ENCODE assay signal across 8 cellular contexts in genomic region chr5:31531888-31532710, GRCh38. TPM values are rescaled to one million over a fixed set of nuclear protein-coding genes. Genes with fewer than 3 reads are reported as not detected.
DNase-seq lines count a peak whose midpoint lies in the region; ATAC-seq and TF ChIP-seq lines count a peak whose summit lies in the region.

C5orf22 (plus strand) TSS chr5:31532301; CDS start chr5:31532393, 92 bp downstream.
DROSHA (minus strand) TSS chr5:31532093; CDS start chr5:31529059, 3,034 bp downstream.

- no peaks in the 10 kb centered on the region for H3K9me3 ChIP-seq in gastroesophageal sphincter
- no peaks in the 10 kb centered on the region for H3K9me3 ChIP-seq in neutrophil

- POLR2A ChIA-PET in HEK293T (lab: Yijun Ruan, JAX) = interaction anchor here (0.6 to 2.2 kb wide), 17 partner anchors 8 to 106 kb away, joined by 3 to 23 read pairs (median 3); partner anchors contain the start of gene PDZD2

- DNase-seq in GM04503 (ENCODE audit: low read depth) (peak; percentile 80), HEK293T (ENCODE audit: extremely low spot score) (peak; percentile 90), MV-4-11 (lab: John Stamatoyannopoulos, UW) (peak; percentile 96), SK-MEL-5 (ENCODE audit: low read depth, low spot score) (peak; percentile 99), substantia nigra (lab: John Stamatoyannopoulos, UW) (peak; percentile 75 to 96 (median 91))
- peak; percentile 93 for DNase-seq in activated naive CD4-positive, alpha-beta T cell treated with Interleukin-2 at 50 U/mL for 16 hours

- H3K4me3 ChIP-seq in gastroesophageal sphincter = peak within 1 kb of the TSS; percentile 84 to 85
- H3K4me3 ChIP-seq in neutrophil (ENCODE audit: low read depth in 1 of 2, low read length in 1 of 2) = peak within 1 kb of the TSS; percentile 75 to 83

- TF ChIP-seq CTCF in gastroesophageal sphincter (IDR thresholded peaks at IDR 0.05) = peak in 1 of 4 experiments; percentile 35
- TF ChIP-seq CTCF in neutrophil (IDR thresholded peaks at IDR 0.05) = no peak

- TF ChIP-seq POLR2A in gastroesophageal sphincter (IDR thresholded peaks at IDR 0.05) = peak; percentile 53 to 73

- H3K27ac ChIP-seq in gastroesophageal sphincter = peak within 1 kb of the TSS; percentile 60 to 83 (median 82)
- peak within 1 kb of the TSS; percentile 83 for H3K27ac ChIP-seq in neutrophil
- H3K27ac ChIP-seq in substantia nigra (ENCODE audit: low read depth, low read length, poor library complexity, severe bottlenecking) = peak within 1 kb of the TSS; percentile 81

- peaks cover 0 to 55% of the 10 kb centered on the region in 2 donors for H3K36me3 ChIP-seq in gastroesophageal sphincter
- H3K36me3 ChIP-seq in neutrophil = peaks cover 38% of the 10 kb centered on the region

- CTCF ChIA-PET in HEK293T (lab: Yijun Ruan, JAX) = interaction anchor here (0.6 to 1.4 kb wide), 3 partner anchors 10 to 941 kb away, joined by 3 to 5 read pairs (median 4); no protein-coding TSS in a partner anchor

- 0 to 1% methylated on average over 7 to 16 of the region's 58 CpGs for WGBS in gastroesophageal sphincter (ENCODE audit: low coverage in 1 of 2), 2 donors

- in situ Hi-C loops in SK-MEL-5 (cut with HindIII; ENCODE audit: low pct_unique_long_range_greater_than_20kb, low sequenced_read_pairs) = no loop called here

- H3K4me1 ChIP-seq in gastroesophageal sphincter (peaks cover 13 to 39% (median 18%) of the 10 kb centered on the region in 3 donors), neutrophil (ENCODE audit: control insufficient read depth in 1 of 2, insufficient read depth in 1 of 2, low read depth in 1 of 2, low read length in 1 of 2) (peaks cover 20 to 22% of the 10 kb centered on the region in 2 experiments)

- TF ChIP-seq EP300 in gastroesophageal sphincter (IDR thresholded peaks at IDR 0.05) = no peak

- H3K27me3 ChIP-seq in gastroesophageal sphincter (no peaks in the 10 kb centered on the region), neutrophil (no peaks in the 10 kb centered on the region)

- peak; percentile 99 for ATAC-seq in gastroesophageal sphincter

TF ChIP-seq in HEK293T, 16 proteins besides CTCF, POLR2A, EP300 and RAD21:
- TF ChIP-seq TARDBP (IDR thresholded peaks at IDR 0.05) (no peak), SP1 (IDR thresholded peaks at IDR 0.05) (no peak), PKNOX1 (IDR thresholded peaks at IDR 0.05) (peak; percentile 98), FOXA1 (IDR thresholded peaks at IDR 0.05) (no peak), ARNT (IDR thresholded peaks at IDR 0.05) (no peak), CTBP1 (IDR thresholded peaks at IDR 0.05; ENCODE audit: borderline replicate concordance) (no peak), HDGF (IDR thresholded peaks at IDR 0.05; ENCODE audit: borderline replicate concordance) (no peak), FOXM1 (IDR thresholded peaks at IDR 0.05; ENCODE audit: borderline replicate concordance) (no peak), SUZ12 (IDR thresholded peaks at IDR 0.05) (no peak), L3MBTL2 (conservative IDR thresholded peaks at IDR 0.05) (0 out of 2 replicates have a peak, but pooled peaks have one; percentile 13), BHLHE40 (IDR thresholded peaks at IDR 0.05; ENCODE audit: borderline replicate concordance) (no peak), FOXK2 (IDR thresholded peaks at IDR 0.05) (no peak), ZNF384 (IDR thresholded peaks at IDR 0.05) (no peak), NFRKB (IDR thresholded peaks at IDR 0.05) (no peak)

RNA-seq across cellular contexts. Expression of gene C5orf22, which starts in this region (rescaled TPM):
- total RNA-seq in SK-MEL-5 (2014; rRNA removed; shearing (Covaris generic)) = 107 and 110 TPM in 2 replicates
- polyA plus RNA-seq in SK-MEL-5 (2015; cell fraction: cytosol; rRNA removed) = 86.1 and 114 TPM in 2 replicates
- 75.7 and 107 TPM in 2 replicates for polyA plus RNA-seq in SK-MEL-5 (2015; cell fraction: nucleus; rRNA removed)
- 10 to 100 TPM; 16.8 to 19.9 (median 17.9) TPM for total RNA-seq in gastroesophageal sphincter

RNA-seq across cellular contexts. Expression of gene DROSHA, which starts in this region (rescaled TPM):
- total RNA-seq in SK-MEL-5 (2014; rRNA removed; shearing (Covaris generic)) = 57.4 and 74.9 TPM in 2 replicates
- polyA plus RNA-seq in SK-MEL-5 (2015; cell fraction: cytosol; rRNA removed) = 60.6 and 87.4 TPM in 2 replicates
- 226 and 227 TPM in 2 replicates for polyA plus RNA-seq in SK-MEL-5 (2015; cell fraction: nucleus; rRNA removed)
- total RNA-seq in gastroesophageal sphincter = 10 to 100 TPM; 22.4 to 38.0 (median 36.4) TPM

Comparison
In these comparisons a context has a peak if more than half of its experiments do, and no peak if none do; other contexts are left out.
1. Peak in every context shown above with its lines: DNase-seq, ATAC-seq, H3K4me3 ChIP-seq and H3K27ac ChIP-seq.